ENCODE assay signal across 21 cellular contexts in the genomic region with DNA sequence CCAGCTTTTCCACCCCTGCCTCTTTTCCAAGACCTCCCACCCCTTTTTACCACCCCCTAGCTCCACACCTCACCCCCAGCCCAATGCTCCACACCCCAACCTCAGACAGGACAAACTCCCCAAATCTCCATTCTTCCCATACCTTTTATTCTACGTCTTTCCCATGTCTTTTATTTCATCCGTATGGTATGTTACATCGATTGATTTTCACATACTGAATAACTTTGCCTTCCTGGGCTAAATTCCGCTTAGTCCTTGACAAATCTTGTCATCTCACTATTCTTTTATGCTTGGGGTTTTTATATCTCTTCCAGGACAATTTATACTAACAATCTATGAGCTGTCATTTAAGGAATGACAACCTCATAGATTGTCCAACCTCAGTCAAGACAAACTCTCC.
"Had no signal": no experiment of that assay in that cellular context is flagged by ENCODE, and none has a peak within 500 bp of the region (broad histone marks: within the 10 kb centered on the region; RNA-seq: fewer than 3 reads in every experiment).

No MANE protein-coding gene starts in this region.

- H3K36me3 ChIP-seq: gastrocnemius medialis, left lung, right lobe of liver, tibial nerve, upper lobe of right lung, vagina had no signal

- H3K27ac ChIP-seq: gastrocnemius medialis, left lung, psoas muscle, right lobe of liver, tibial nerve, upper lobe of right lung, vagina had no signal

- H3K4me3 ChIP-seq: esophagus muscularis mucosa, gastrocnemius medialis, left lung, lung, psoas muscle, right lobe of liver, tibial nerve, upper lobe of right lung, vagina had no signal

- H3K36me3 Mint-ChIP-seq: naive B cell; stimulated activated memory B cell treated with anti-CD40 and anti-IgM and Interleukin-4, amounts not matched to agents 10 μg/mL and 1 μg/mL and 100 μg/mL, for 72 hours had no signal

- FAIRE-seq: endometrium, keratinocyte had no signal

- H3K9me3 ChIP-seq: esophagus muscularis mucosa, gastrocnemius medialis, left lung, psoas muscle, right lobe of liver, tibial nerve, upper lobe of right lung, vagina had no signal

- H3K27me3 Mint-ChIP-seq: stimulated activated naive CD8-positive, alpha-beta T cell treated with anti-CD3 and anti-CD28 coated beads, Interleukin-15, Interleukin-2, amounts not matched to agents 100 ng/mL and 50 ng/mL, for 24 hours had no signal

- DNase-seq: effector memory CD4-positive, alpha-beta T cell; gastrocnemius medialis; glutamatergic neuron; left lung; midbrain; naive B cell; psoas muscle; right lobe of liver; stimulated activated CD4-positive, alpha-beta T cell treated with anti-CD3 and anti-CD28 coated beads, Interleukin-15, amount 100 ng/mL, for 24 hours; stimulated activated CD4-positive, alpha-beta T cell treated with anti-CD3 and anti-CD28 coated beads, Interleukin-1b, Interleukin-23, amount 100 ng/mL, for 48 hours; stimulated activated CD4-positive, alpha-beta T cell treated with anti-CD3 and anti-CD28 coated beads, Interleukin-4, amount 100 ng/mL, for 24 hours had no signal

- ATAC-seq: gastrocnemius medialis; left lung; psoas muscle; stimulated activated memory B cell treated with anti-CD40 and anti-IgM and Interleukin-4, amounts not matched to agents 10 μg/mL and 1 μg/mL and 100 μg/mL, for 72 hours; upper lobe of right lung had no signal

- H3K4me1 ChIP-seq: gastrocnemius medialis, psoas muscle, right lobe of liver had no signal

- H3K4me1 Mint-ChIP-seq: naive B cell; stimulated activated memory B cell treated with anti-CD40 and anti-IgM and Interleukin-4, amounts not matched to agents 10 μg/mL and 1 μg/mL and 100 μg/mL, for 72 hours had no signal

- H3K9me3 Mint-ChIP-seq: naive B cell; nephron; stimulated activated memory B cell treated with anti-CD40 and anti-IgM and Interleukin-4, amounts not matched to agents 10 μg/mL and 1 μg/mL and 100 μg/mL, for 72 hours; stimulated activated naive CD8-positive, alpha-beta T cell treated with anti-CD3 and anti-CD28 coated beads, Interleukin-15, Interleukin-2, amounts not matched to agents 100 ng/mL and 50 ng/mL, for 24 hours had no signal

- H3K27ac Mint-ChIP-seq: naive B cell; nephron; stimulated activated memory B cell treated with anti-CD40 and anti-IgM and Interleukin-4, amounts not matched to agents 10 μg/mL and 1 μg/mL and 100 μg/mL, for 72 hours; stimulated activated naive CD8-positive, alpha-beta T cell treated with anti-CD3 and anti-CD28 coated beads, Interleukin-15, Interleukin-2, amounts not matched to agents 100 ng/mL and 50 ng/mL, for 24 hours had no signal

- H3K4me3 Mint-ChIP-seq: naive B cell; nephron; stimulated activated memory B cell treated with anti-CD40 and anti-IgM and Interleukin-4, amounts not matched to agents 10 μg/mL and 1 μg/mL and 100 μg/mL, for 72 hours; stimulated activated naive CD8-positive, alpha-beta T cell treated with anti-CD3 and anti-CD28 coated beads, Interleukin-15, Interleukin-2, amounts not matched to agents 100 ng/mL and 50 ng/mL, for 24 hours had no signal

- H3K27me3 ChIP-seq: esophagus muscularis mucosa, left lung, right lobe of liver, tibial nerve, upper lobe of right lung, vagina had no signal
